ENCODE assay signal across 1 cellular context in the genomic region with DNA sequence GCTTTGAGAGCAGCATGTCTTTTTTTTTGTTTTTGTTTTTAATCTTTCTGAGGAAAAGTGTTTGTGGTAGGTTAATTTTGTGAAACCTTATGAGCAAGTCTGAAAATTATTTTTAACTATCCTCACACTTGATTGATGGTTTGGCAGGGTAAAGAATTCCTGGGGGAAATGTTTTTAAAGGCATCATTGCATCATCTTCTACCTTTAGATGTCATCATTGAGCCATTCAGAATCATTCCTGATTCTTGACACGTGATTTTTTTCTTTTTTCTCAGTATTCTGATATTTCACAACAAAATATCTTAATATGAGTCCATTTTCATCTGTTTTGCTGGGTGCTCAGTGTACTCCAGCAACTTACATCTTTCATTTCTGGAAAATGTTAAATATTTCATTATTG.
TF ChIP-seq lines count a peak whose summit lies in the region.

No MANE protein-coding gene starts in this region.

TF ChIP-seq in WTC11, 78 proteins besides CTCF, POLR2A, EP300 and RAD21 (continued from another document):
- no peak for TF ChIP-seq JUN (CRISPR knock-in tag; IDR thresholded peaks at IDR 0.05)
- no peak for TF ChIP-seq ZMAT4 (CRISPR knock-in tag; IDR thresholded peaks at IDR 0.05)
- TF ChIP-seq ZNF317 (CRISPR knock-in tag; IDR thresholded peaks at IDR 0.05; ENCODE audit: borderline replicate concordance, low read depth) = no peak
- TF ChIP-seq JAZF1 (CRISPR knock-in tag; IDR thresholded peaks at IDR 0.05) = no peak
- no peak for TF ChIP-seq ELF4 (CRISPR knock-in tag; IDR thresholded peaks at IDR 0.05; ENCODE audit: low read depth)
- no peak for TF ChIP-seq TCF7 (CRISPR knock-in tag; IDR thresholded peaks at IDR 0.05; ENCODE audit: low read depth)
- TF ChIP-seq, protein P1, sequence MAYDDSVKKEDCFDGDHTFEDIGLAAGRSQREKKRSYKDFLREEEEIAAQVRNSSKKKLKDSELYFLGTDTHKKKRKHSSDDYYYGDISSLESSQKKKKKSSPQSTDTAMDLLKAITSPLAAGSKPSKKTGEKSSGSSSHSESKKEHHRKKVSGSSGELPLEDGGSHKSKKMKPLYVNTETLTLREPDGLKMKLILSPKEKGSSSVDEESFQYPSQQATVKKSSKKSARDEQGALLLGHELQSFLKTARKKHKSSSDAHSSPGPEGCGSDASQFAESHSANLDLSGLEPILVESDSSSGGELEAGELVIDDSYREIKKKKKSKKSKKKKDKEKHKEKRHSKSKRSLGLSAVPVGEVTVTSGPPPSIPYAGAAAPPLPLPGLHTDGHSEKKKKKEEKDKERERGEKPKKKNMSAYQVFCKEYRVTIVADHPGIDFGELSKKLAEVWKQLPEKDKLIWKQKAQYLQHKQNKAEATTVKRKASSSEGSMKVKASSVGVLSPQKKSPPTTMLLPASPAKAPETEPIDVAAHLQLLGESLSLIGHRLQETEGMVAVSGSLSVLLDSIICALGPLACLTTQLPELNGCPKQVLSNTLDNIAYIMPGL (CRISPR knock-in tag; IDR thresholded peaks at IDR 0.05) = no peak
